Comparison of ENCODE assay signal across 8 cellular contexts in genomic region chr1:1919304-1920056, GRCh38. TPM values are rescaled to one million over a fixed set of nuclear protein-coding genes. Genes with fewer than 3 reads are reported as not detected.
DNase-seq lines count a peak whose midpoint lies in the region; ATAC-seq and TF ChIP-seq lines count a peak whose summit lies in the region.

No MANE protein-coding gene starts in this region.

- no peaks in the 10 kb centered on the region for H3K9me2 ChIP-seq in SU-DHL-6 (replicated peaks; ENCODE audit: insufficient read depth, low read length)

- H3K4me3 ChIP-seq in GM12865 (ENCODE audit: low read depth, low read length): peak overlapping the region; percentile 52; the same call in 1 of the 2 replicates
- H3K4me3 ChIP-seq in SU-DHL-6 (ENCODE audit: insufficient read depth, low read length, poor library complexity, severe bottlenecking): peak overlapping the region; percentile 40
- H3K4me3 ChIP-seq in heart left ventricle: peak overlapping the region; percentile 47 to 70 (median 63)

- no peaks in the 10 kb centered on the region for H3K9me3 ChIP-seq in SU-DHL-6 (ENCODE audit: insufficient read depth, low read length)
- no peaks in the 10 kb centered on the region for H3K9me3 ChIP-seq in heart left ventricle

- H2AFZ ChIP-seq in SU-DHL-6 (ENCODE audit: low read depth, low read length, severe bottlenecking): peak overlapping the region; percentile 16

- no peak overlapping the region for H3K9ac ChIP-seq in SU-DHL-6 (ENCODE audit: low read length)

- no peak for TF ChIP-seq CTCF in GM12865 (IDR thresholded peaks at IDR 0.05; ENCODE audit: insufficient read depth, low read depth, low read length, missing control alignments)
- no peak for TF ChIP-seq CTCF in SU-DHL-6 (IDR thresholded peaks at IDR 0.05; ENCODE audit: insufficient read depth, low read length, poor library complexity, severe bottlenecking)
- TF ChIP-seq CTCF in heart left ventricle (IDR thresholded peaks at IDR 0.05): no peak
- TF ChIP-seq CTCF in type B pancreatic cell (conservative IDR thresholded peaks at IDR 0.05): no peak

- H3K9me3 Mint-ChIP-seq in type B pancreatic cell: no peaks in the 10 kb centered on the region

- H3K27me3 Mint-ChIP-seq in type B pancreatic cell: peaks cover 6% of the 10 kb centered on the region

- H3K27ac Mint-ChIP-seq in type B pancreatic cell: no peak overlapping the region

- intact Hi-C loops in heart left ventricle (cut with DNase I): loop anchor here in 1 of 10 donors (1.0 kb wide), 1 partner anchor 10 kb away; no protein-coding TSS in a partner anchor

- H3F3A ChIP-seq in SU-DHL-6 (ENCODE audit: insufficient read depth): no peaks in the 10 kb centered on the region

- 8 to 17% (median 9%) methylated on average over 36 to 62 of the region's 62 CpGs for WGBS in heart left ventricle, 4 donors

- no peak for TF ChIP-seq POLR2A in heart left ventricle (IDR thresholded peaks at IDR 0.05)

- H3K4me1 ChIP-seq in heart left ventricle: peaks cover 5 to 22% (median 13%) of the 10 kb centered on the region in 12 donors

- no peaks in the 10 kb centered on the region for H4K20me1 ChIP-seq in SU-DHL-6 (ENCODE audit: low read depth, low read length)

- no peaks in the 10 kb centered on the region for H3K4me1 Mint-ChIP-seq in type B pancreatic cell (ENCODE audit: unreplicated experiment)

- peak; percentile 84 for ATAC-seq in HG02642 (IDR thresholded peaks at IDR 0.05; ENCODE audit: poor library complexity, unreplicated experiment)
- peak; percentile 91 to 94 (median 93) for ATAC-seq in heart left ventricle

- H3K36me3 Mint-ChIP-seq in type B pancreatic cell: no peaks in the 10 kb centered on the region

- H3K36me3 ChIP-seq in SU-DHL-6 (ENCODE audit: low read length) (no peaks in the 10 kb centered on the region), heart left ventricle (no peaks in the 10 kb centered on the region)

- DNase-seq in GM12865 (ENCODE audit: low read depth) (peak; percentile 99), NCI-H1105 (lab: John Stamatoyannopoulos, UW) (peak; percentile 99), heart left ventricle (peak; percentile 98 to 100 (median 100)), pons (ENCODE audit: low spot score) (peak; percentile 91), type B pancreatic cell (ENCODE audit: extremely low spot score, unreplicated experiment) (peak; percentile 100)
- peak; percentile 96 for DNase-seq in activated naive CD8-positive, alpha-beta T cell treated with anti-CD3 and anti-CD28 coated beads, Interleukin-2, amount 50 U/mL, for 16 hours (ENCODE audit: low read depth, low spot score)

- H3K27ac ChIP-seq in SU-DHL-6 (ENCODE audit: low read depth, low read length) (no peak overlapping the region), heart left ventricle (peak overlapping the region in 10 of 12 donors; percentile 14 to 82 (median 48))

- peak overlapping the region; percentile 75 for H3K4me3 Mint-ChIP-seq in type B pancreatic cell

- H3K27me3 ChIP-seq in SU-DHL-6 (ENCODE audit: low read length) (no peaks in the 10 kb centered on the region), heart left ventricle (no peaks in the 10 kb centered on the region)

- H3K79me2 ChIP-seq in SU-DHL-6 (ENCODE audit: insufficient read depth, low read length): no peaks in the 10 kb centered on the region

- H3K4me2 ChIP-seq in SU-DHL-6 (ENCODE audit: low read depth, low read length, poor library complexity, severe bottlenecking): peak overlapping the region; percentile 52

RNA-seq across cellular contexts. Expression of gene TMEM52, which starts 0.4 kb away (rescaled TPM):
- 1 to 10 TPM in 6 of 9 donors, under 1 TPM in 3; 0.35 to 2.4 (median 1.1) TPM for total RNA-seq in heart left ventricle
- polyA plus RNA-seq in heart left ventricle: 1 to 10 TPM; 1.6 to 7.9 TPM
- 1.8 and 3.9 TPM in 2 replicates for total RNA-seq in type B pancreatic cell (ENCODE audit: low replicate concordance)

RNA-seq across cellular contexts. Expression of gene CALML6, which starts 4.4 kb away (rescaled TPM):
- total RNA-seq in heart left ventricle (under 1 TPM in 3 of 9 donors, not detected in 6; 0.17 to 0.58 (median 0.29) TPM), type B pancreatic cell (ENCODE audit: low replicate concordance) (0.36 and 0.65 TPM in 2 replicates)
- not detected for polyA plus RNA-seq in heart left ventricle

RNA-seq across cellular contexts. Expression of gene GNB1, which starts 28.6 kb away (rescaled TPM):
- total RNA-seq in heart left ventricle: 100 to 1,000 TPM in 7 of 9 donors, 10 to 100 TPM in 2; 83.8 to 275 (median 172) TPM
- 100 to 1,000 TPM in 1 of 2 donors, 10 to 100 TPM in 1; 52.9 to 181 TPM for polyA plus RNA-seq in heart left ventricle
- total RNA-seq in type B pancreatic cell (ENCODE audit: low replicate concordance): 279 and 297 TPM in 2 replicates
